13 cellular contexts compared by ENCODE assay signal in the genomic region with DNA sequence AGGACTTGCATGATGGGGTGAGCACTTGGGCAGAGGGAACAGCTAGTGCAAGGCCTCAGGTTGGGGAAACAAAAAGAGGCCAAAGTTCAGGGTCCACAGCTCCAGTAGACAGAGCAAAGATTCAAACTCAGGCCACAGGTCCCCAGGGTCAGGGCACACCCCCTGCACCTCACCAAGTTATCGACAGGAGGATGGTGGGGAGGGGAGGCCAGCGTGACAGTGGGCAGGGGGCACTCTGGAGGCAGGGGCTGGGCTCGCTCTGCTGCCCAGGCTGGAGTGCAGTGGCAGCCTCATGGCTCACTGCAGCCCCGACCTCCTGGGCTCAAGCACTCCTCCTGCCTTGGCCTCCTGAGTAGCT. TPM values are rescaled to one million over a fixed set of nuclear protein-coding genes. Genes with fewer than 3 reads are reported as not detected.
"Had no signal": no experiment of that assay in that cellular context is flagged by ENCODE, and none has a peak within 500 bp of the region (broad histone marks: within the 10 kb centered on the region; RNA-seq: fewer than 3 reads in every experiment).

No MANE protein-coding gene starts in this region.

- H3K79me2 ChIP-seq: parathyroid adenoma had no signal

- H3K27me3 ChIP-seq: cardiac muscle cell had no signal

- H3K4me3 Mint-ChIP-seq: activated naive CD4-positive, alpha-beta T cell treated with anti-CD3 and anti-CD28 coated beads for 36 hours; activated T-helper 17 cell treated with anti-CD3 and anti-CD28 coated beads, Interleukin-2, amount 50 U/mL, for 72 hours; nephron had no signal

- H3K9ac ChIP-seq: parathyroid adenoma had no signal

- H3K36me3 ChIP-seq: cardiac muscle cell, esophagus squamous epithelium, tibial artery had no signal

- H3K4me3 ChIP-seq: cardiac muscle cell, esophagus squamous epithelium, skin epidermis, tibial artery had no signal

- H3K27me3 Mint-ChIP-seq: activated T-helper 17 cell treated with anti-CD3 and anti-CD28 coated beads, Interleukin-2, amount 50 U/mL, for 72 hours had no signal

- H3K27ac Mint-ChIP-seq: activated naive CD4-positive, alpha-beta T cell treated with anti-CD3 and anti-CD28 coated beads for 36 hours; activated T-helper 17 cell treated with anti-CD3 and anti-CD28 coated beads, Interleukin-2, amount 50 U/mL, for 72 hours had no signal

- H3K4me1 Mint-ChIP-seq: activated T-helper 17 cell treated with anti-CD3 and anti-CD28 coated beads, Interleukin-2, amount 50 U/mL, for 72 hours had no signal

- H3K27ac ChIP-seq: cardiac muscle cell, esophagus squamous epithelium, parathyroid adenoma, tibial artery, VCaP had no signal

- H3K4me1 ChIP-seq: parathyroid adenoma, tibial artery had no signal

- H3K9me3 Mint-ChIP-seq: activated naive CD4-positive, alpha-beta T cell treated with anti-CD3 and anti-CD28 coated beads for 36 hours; activated T-helper 17 cell treated with anti-CD3 and anti-CD28 coated beads, Interleukin-2, amount 50 U/mL, for 72 hours; nephron had no signal

- H3K9me3 ChIP-seq: esophagus squamous epithelium, tibial artery had no signal

- DNase-seq: activated CD4-positive, alpha-beta T cell treated with anti-CD3 and anti-CD28 coated beads for 4 hours; activated naive CD4-positive, alpha-beta T cell treated with anti-CD3 and anti-CD28 coated beads for 36 hours; activated T-cell treated with anti-CD3 and anti-CD28 coated beads for 4 hours; esophagus squamous epithelium; foreskin fibroblast; T-helper 1 cell; tibial artery had no signal

- H2AFZ ChIP-seq: parathyroid adenoma had no signal

- ATAC-seq: activated T-helper 17 cell treated with anti-CD3 and anti-CD28 coated beads, Interleukin-2, amount 50 U/mL, for 72 hours had no signal

RNA-seq across cellular contexts. Expression of gene MMP17, which starts 33.9 kb away (rescaled TPM):
- total RNA-seq: activated naive CD4-positive, alpha-beta T cell treated with anti-CD3 and anti-CD28 coated beads for 36 hours; cardiac muscle cell had no signal
